In genomic region chr20:58717278-58718091, GRCh38 we compare ENCODE assay signal across 1 cellular context.
TF ChIP-seq lines count a peak whose summit lies in the region.

No MANE protein-coding gene starts in this region.

TF ChIP-seq in GM23338, 12 proteins besides CTCF, POLR2A, EP300 and RAD21 (continued from another document):
- no peak for TF ChIP-seq ZNF462 (CRISPR knock-in tag; IDR thresholded peaks at IDR 0.05)
- TF ChIP-seq ZNF331 (CRISPR knock-in tag; IDR thresholded peaks at IDR 0.05; ENCODE audit: low read depth) = no peak
- no peak for TF ChIP-seq REST (IDR thresholded peaks at IDR 0.05; ENCODE audit: unreplicated experiment)
- no peak for TF ChIP-seq NANOG (IDR thresholded peaks at IDR 0.05; ENCODE audit: borderline replicate concordance)
